18 cellular contexts compared by ENCODE assay signal in genomic region chr4:6621556-6621927, GRCh38.
"Had no signal": no experiment of that assay in that cellular context is flagged by ENCODE, and none has a peak within 500 bp of the region (broad histone marks: within the 10 kb centered on the region; RNA-seq: fewer than 3 reads in every experiment).

No MANE protein-coding gene starts in this region.

- H3K79me2 ChIP-seq: parathyroid adenoma had no signal

- H3K27ac ChIP-seq: body of pancreas, foreskin keratinocyte, neutrophil, parathyroid adenoma, thoracic aorta had no signal

- H3K9ac ChIP-seq: parathyroid adenoma had no signal

- H3K4me2 ChIP-seq: smooth muscle cell had no signal

- H3K4me1 ChIP-seq: body of pancreas, foreskin keratinocyte, parathyroid adenoma had no signal

- H3K27me3 ChIP-seq: body of pancreas, foreskin keratinocyte, neutrophil had no signal

- H3K4me3 ChIP-seq: body of pancreas, lung, smooth muscle cell, thoracic aorta had no signal

- DNase-seq: activated CD4-positive, alpha-beta memory T cell treated with anti-CD3 and anti-CD28 coated beads for 36 hours; activated CD4-positive, alpha-beta T cell treated with anti-CD3 and anti-CD28 coated beads for 48 hours; activated effector memory CD4-positive, alpha-beta T cell treated with Interleukin-2 at 50 U/mL for 16 hours; activated naive CD4-positive, alpha-beta T cell treated with anti-CD3 and anti-CD28 coated beads for 36 hours; activated naive CD8-positive, alpha-beta T cell treated with anti-CD3 and anti-CD28 coated beads, Interleukin-2, amount 50 U/mL, for 24 hours; activated T-cell treated with anti-CD3 and anti-CD28 coated beads, Interleukin-2, amount 50 U/mL, for 72 hours; body of pancreas; effector CD4-positive, alpha-beta T cell; foreskin keratinocyte; stimulated activated CD4-positive, alpha-beta T cell treated with anti-CD3 and anti-CD28 coated beads, Interleukin-4, amount 100 ng/mL, for 1 hour; stimulated activated naive CD4-positive, alpha-beta T cell had no signal

- H2AFZ ChIP-seq: parathyroid adenoma had no signal

- FAIRE-seq: endometrium had no signal

- H3K9me3 ChIP-seq: body of pancreas, neutrophil, thoracic aorta had no signal

- ATAC-seq: activated naive CD8-positive, alpha-beta T cell treated with anti-CD3 and anti-CD28 coated beads, Interleukin-2, amount 50 U/mL, for 24 hours; activated T-cell treated with anti-CD3 and anti-CD28 coated beads, Interleukin-2, amount 50 U/mL, for 72 hours; body of pancreas; foreskin keratinocyte; naive thymus-derived CD8-positive, alpha-beta T cell had no signal
